In genomic region chr10:21533577-21534475, GRCh38 we compare ENCODE assay signal across 8 cellular contexts. TPM values are rescaled to one million over a fixed set of nuclear protein-coding genes. Genes with fewer than 3 reads are reported as not detected.
DNase-seq lines count a peak whose midpoint lies in the region; ATAC-seq and TF ChIP-seq lines count a peak whose summit lies in the region.

Gene MLLT10, plus strand, starts transcription at chr10:21534232. Its CDS starts 413 bp downstream, at chr10:21534645.

- H3K36me3 ChIP-seq in psoas muscle (ENCODE audit: insufficient read depth in 1 of 2, low read depth in 1 of 2) (peaks cover 0 to 26% of the 10 kb centered on the region in 2 donors), urinary bladder (ENCODE audit: insufficient read depth) (peaks cover 1% of the 10 kb centered on the region)

- DNase-seq in NCI-H1417 (lab: John Stamatoyannopoulos, UW) (peak; percentile 91 to 95 (median 95)), T-helper 1 cell (peak; percentile 86 to 94 (median 88)), amniotic epithelial cell (ENCODE audit: low read depth) (peak; percentile 96), left cardiac atrium (peak; percentile 95), psoas muscle (peak; percentile 97 to 98)

- H3K27ac ChIP-seq in psoas muscle, result peak within 1 kb of the TSS; percentile 99
- peak within 1 kb of the TSS; percentile 95 for H3K27ac ChIP-seq in urinary bladder (ENCODE audit: low read depth)

- WGBS in psoas muscle, 3 donors, result 0 to 1% (median 1%) methylated on average over 28 to 79 of the region's 81 CpGs
- under 1% methylated on average over 77 of the region's 81 CpGs for WGBS in urinary bladder

- peak within 1 kb of the TSS; percentile 84 for H3K4me3 ChIP-seq in psoas muscle
- peak within 1 kb of the TSS; percentile 98 for H3K4me3 ChIP-seq in urinary bladder (ENCODE audit: low read depth, low read length)

- ATAC-seq in HG02623 (IDR thresholded peaks at IDR 0.05; ENCODE audit: unreplicated experiment) (peak; percentile 88), left cardiac atrium (peak; percentile 95 to 98), psoas muscle (peak; percentile 86 to 98 (median 94))

- no peaks in the 10 kb centered on the region for H3K9me3 ChIP-seq in psoas muscle

- TF ChIP-seq CTCF in GM12873 (IDR thresholded peaks at IDR 0.05; ENCODE audit: insufficient read depth, low read depth, low read length, missing control alignments) (peak; percentile 12), psoas muscle (IDR thresholded peaks at IDR 0.05) (peak; percentile 35)

- intact Hi-C loops in left cardiac atrium (cut with DNase I) (loop anchor here (2.0 to 5.0 kb wide), 2 partner anchors 19 to 37 kb away; no protein-coding TSS in a partner anchor), psoas muscle (cut with DNase I) (loop anchor here in 1 of 2 donors (5.0 kb wide), 1 partner anchor 783 kb away; the partner anchor contains the start of gene COMMD3)

- H3K4me1 ChIP-seq in psoas muscle, result peaks cover 32% of the 10 kb centered on the region
- H3K4me1 ChIP-seq in urinary bladder (ENCODE audit: insufficient read depth), result no peaks in the 10 kb centered on the region

- no peaks in the 10 kb centered on the region for H3K27me3 ChIP-seq in psoas muscle (ENCODE audit: insufficient read depth in 3 of 3, low read length in 2 of 3)

RNA-seq across cellular contexts. Expression of gene MLLT10, which starts in this region (rescaled TPM):
- total RNA-seq in left cardiac atrium (10 to 100 TPM; 26.1 to 30.3 TPM), psoas muscle (10 to 100 TPM; 11.8 to 21.1 (median 16.9) TPM), urinary bladder (109 TPM)
- polyA plus RNA-seq in psoas muscle (10 to 100 TPM in 1 of 3 donors, 1 to 10 TPM in 2; 9.6 to 16.0 (median 10.0) TPM), urinary bladder (36.6 TPM)

Comparison
In these comparisons a context has a peak if more than half of its experiments do, and no peak if none do; other contexts are left out.
1. Peak in every context shown above with its lines: DNase-seq, ATAC-seq, H3K4me3 ChIP-seq and H3K27ac ChIP-seq.